In the genomic region with DNA sequence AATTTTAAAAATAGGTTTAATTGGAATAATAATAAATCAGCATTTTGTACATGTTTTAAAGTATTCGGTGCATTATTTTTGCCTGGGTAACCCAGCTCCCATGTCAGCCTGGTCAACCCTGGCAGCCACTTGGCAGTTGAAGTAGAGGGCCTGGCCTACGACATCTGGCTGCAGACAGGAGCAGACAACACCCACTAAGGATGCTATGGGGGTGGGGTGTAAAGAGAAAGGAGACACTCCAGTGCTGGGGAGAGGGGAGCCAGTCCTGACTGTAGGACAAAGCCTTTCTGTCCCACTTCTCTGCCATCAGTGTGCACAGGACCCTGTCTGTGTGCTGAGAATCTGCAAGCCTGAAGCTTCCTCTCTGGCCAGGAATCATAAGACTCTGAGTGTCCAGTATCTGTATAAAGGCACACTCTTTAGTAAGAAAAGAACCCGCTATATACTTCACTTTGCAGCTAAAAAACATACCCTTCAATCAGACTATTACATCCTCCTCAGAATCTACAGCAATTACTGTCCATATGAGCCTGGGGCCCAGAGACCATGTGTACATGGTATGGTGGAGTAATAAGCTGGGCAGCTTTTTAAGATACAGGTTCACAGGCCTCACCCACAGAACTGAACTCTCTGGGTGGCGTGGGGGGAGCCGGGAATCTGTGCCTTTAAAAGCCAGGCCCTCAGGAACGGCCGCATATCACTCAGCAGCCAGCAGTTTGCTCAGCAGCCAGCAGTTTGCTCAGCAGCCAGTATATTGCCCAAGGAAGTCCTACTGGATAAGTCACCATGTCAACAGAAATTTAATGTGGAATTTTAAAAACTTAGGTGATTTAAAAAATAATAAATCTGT, we compare ENCODE assay signal across 19 cellular contexts.
A peak's percentile ranks its signal among the peaks of the same experiment; 100 is the strongest.
DNase-seq lines count a peak whose midpoint lies in the region; ATAC-seq and TF ChIP-seq lines count a peak whose summit lies in the region.
"Had no signal": no experiment of that assay in that cellular context is flagged by ENCODE, and none has a peak within 500 bp of the region (broad histone marks: within the 10 kb centered on the region; RNA-seq: fewer than 3 reads in every experiment).

No MANE protein-coding gene starts in this region.

- intact Hi-C loops in Right ventricle myocardium superior (cut with DNase I) = no loop called here
- intact Hi-C loops in PC-3 (cut with micrococcal nuclease) = no loop called here

- CTCF ChIA-PET in PC-3 (lab: Charles Lee) = no interaction called here

- H3K9ac ChIP-seq in PC-3 (ENCODE audit: low read length) = no peak overlapping the region
- no peak overlapping the region for H3K9ac ChIP-seq in trophoblast cell (ENCODE audit: low read length)

- H3K36me3 ChIP-seq in cardiac muscle cell (no peaks in the 10 kb centered on the region), PC-3 (ENCODE audit: low read depth, low read length) (no peaks in the 10 kb centered on the region), trophoblast cell (ENCODE audit: control insufficient read depth in 1 of 2, insufficient read depth in 2 of 2, low read length in 2 of 2) (peaks cover 0 to 1% of the 10 kb centered on the region in 2 experiments)
- H3K36me3 ChIP-seq: breast epithelium, thyroid gland had no signal

- no peaks in the 10 kb centered on the region for H4K20me1 ChIP-seq in PC-3 (ENCODE audit: low read length)

- no peak overlapping the region for H4K12ac ChIP-seq in trophoblast cell (ENCODE audit: low read depth, low read length)

- H3K4me2 ChIP-seq in PC-3 (ENCODE audit: low read length) (no peak overlapping the region), trophoblast cell (ENCODE audit: low read length) (no peak overlapping the region)

- no TSS peak for BruUV-seq in PC-3 (replicated peaks; lab: Mats Ljungman, UMichigan)

- H4K8ac ChIP-seq in trophoblast cell (ENCODE audit: low read depth, low read length) = no peak overlapping the region

- no peaks in the 10 kb centered on the region for H3K9me3 ChIP-seq in cardiac muscle cell (ENCODE audit: low read depth)
- H3K9me3 ChIP-seq in PC-3 (ENCODE audit: low read length) = no peaks in the 10 kb centered on the region
- H3K9me3 ChIP-seq in trophoblast cell (ENCODE audit: insufficient read depth, low read depth, low read length) = no peaks in the 10 kb centered on the region
- H3K9me3 ChIP-seq: breast epithelium, thyroid gland had no signal

- no CpG with 5 or more reads among the region's 7 CpGs for WGBS in trophoblast cell (ENCODE audit: extremely low coverage, insufficient coverage, insufficient read length)

- H3K4me1 ChIP-seq in cardiac muscle cell (ENCODE audit: low read depth) (peaks cover 22% of the 10 kb centered on the region), PC-3 (ENCODE audit: insufficient read depth, low read length) (no peaks in the 10 kb centered on the region), trophoblast cell (ENCODE audit: control insufficient read depth in 1 of 2, insufficient read depth in 2 of 2, low read length in 2 of 2) (peaks cover 1 to 2% of the 10 kb centered on the region in 2 experiments)
- H3K4me1 ChIP-seq: breast epithelium, thyroid gland had no signal

- no peak overlapping the region for H3K23ac ChIP-seq in trophoblast cell (ENCODE audit: low read length)

- no peak overlapping the region for H3K14ac ChIP-seq in trophoblast cell (ENCODE audit: low read length)

- ATAC-seq in Right ventricle myocardium superior (ENCODE audit: poor library complexity) (no peak), PC-3 (peak; percentile 96), HG02571 (IDR thresholded peaks at IDR 0.05; ENCODE audit: unreplicated experiment) (no peak)
- ATAC-seq: natural killer cell; stimulated activated naive CD8-positive, alpha-beta T cell treated with anti-CD3 and anti-CD28 coated beads, Interleukin-15, Interleukin-2, amounts not matched to agents 100 U/mL and 50 U/mL, for 24 hours had no signal

- H2AFZ ChIP-seq in PC-3 (ENCODE audit: low read length) (no peak overlapping the region), trophoblast cell (ENCODE audit: insufficient read depth, low read length, poor library complexity) (no peak overlapping the region)

- peak; percentile 29 to 63 for DNase-seq in cardiac muscle cell (ENCODE audit: low read depth in 1 of 2, low spot score in 1 of 2)
- no peak for DNase-seq in Right ventricle myocardium superior
- DNase-seq in PC-3 = peak; percentile 11
- peak; percentile 23 to 58 for DNase-seq in foreskin fibroblast
- DNase-seq in trophoblast cell = peak; percentile 86 to 87
- DNase-seq in activated CD4-positive, alpha-beta T cell treated with anti-CD3 and anti-CD28 coated beads for 1 hour = no peak
- DNase-seq in DMS53 (lab: John Stamatoyannopoulos, UW) = no peak
- DNase-seq: activated effector memory CD4-positive, alpha-beta T cell treated with anti-CD3 and anti-CD28 coated beads, Interleukin-2, amount 50 U/mL, for 16 hours; dermis blood vessel endothelial cell; kidney; natural killer cell; NCI-H446; RPMI8226; stimulated activated CD4-positive, alpha-beta T cell treated with anti-CD3 and anti-CD28 coated beads, Interleukin-2, amount 100 ng/mL, for 48 hours; stimulated activated naive CD8-positive, alpha-beta T cell treated with anti-CD3 and anti-CD28 coated beads, Interleukin-15, Interleukin-2, amounts not matched to agents 100 U/mL and 50 U/mL, for 24 hours; thyroid gland had no signal

- no peak overlapping the region for H3K18ac ChIP-seq in trophoblast cell (ENCODE audit: low read length)

- H3K79me1 ChIP-seq in trophoblast cell (ENCODE audit: low read length) = peaks cover 2% of the 10 kb centered on the region

- H2BK12ac ChIP-seq in trophoblast cell (ENCODE audit: low read length) = no peak overlapping the region

- H2BK120ac ChIP-seq in trophoblast cell (ENCODE audit: insufficient read depth, low read length, poor library complexity) = no peak overlapping the region

- H3K4me3 ChIP-seq in cardiac muscle cell (no peak overlapping the region), PC-3 (ENCODE audit: low read length) (no peak overlapping the region), foreskin fibroblast (ENCODE audit: low read depth in 1 of 2, low read length in 2 of 2) (no peak overlapping the region), trophoblast cell (ENCODE audit: low read depth, low read length) (no peak overlapping the region)
- H3K4me3 ChIP-seq: breast epithelium, skin epidermis, thyroid gland had no signal

- no peak overlapping the region for H2AK5ac ChIP-seq in trophoblast cell (ENCODE audit: low read length)

- no peaks in the 10 kb centered on the region for H3F3A ChIP-seq in PC-3 (ENCODE audit: low read length, unreplicated experiment)

- no peaks in the 10 kb centered on the region for H3K9me2 ChIP-seq in PC-3 (replicated peaks; ENCODE audit: low read length)

- no peaks in the 10 kb centered on the region for H3K79me2 ChIP-seq in PC-3 (ENCODE audit: low read length)
- no peaks in the 10 kb centered on the region for H3K79me2 ChIP-seq in trophoblast cell (ENCODE audit: control insufficient read depth, insufficient read depth, low read length, poor library complexity)

- no peak overlapping the region for H3K4ac ChIP-seq in trophoblast cell (ENCODE audit: low read depth, low read length)

- no peak for TF ChIP-seq CTCF in cardiac muscle cell (IDR thresholded peaks at IDR 0.05; ENCODE audit: low read depth, low read length)
- TF ChIP-seq CTCF in PC-3 (conservative IDR thresholded peaks at IDR 0.05; ENCODE audit: low read depth, low read length) = no peak
- no peak for TF ChIP-seq CTCF in foreskin fibroblast (IDR thresholded peaks at IDR 0.05; ENCODE audit: low read depth, low read length)

- no peak overlapping the region for H2BK5ac ChIP-seq in trophoblast cell (ENCODE audit: low read depth, low read length, poor library complexity)

- H3K27me3 ChIP-seq in cardiac muscle cell = no peaks in the 10 kb centered on the region
- no peaks in the 10 kb centered on the region for H3K27me3 ChIP-seq in PC-3 (ENCODE audit: low read length)
- H3K27me3 ChIP-seq in trophoblast cell (ENCODE audit: insufficient read depth, low read length) = no peaks in the 10 kb centered on the region
- H3K27me3 ChIP-seq: breast epithelium, thyroid gland had no signal

- H3K27ac ChIP-seq in cardiac muscle cell (peak overlapping the region; percentile 68), PC-3 (ENCODE audit: low read length) (no peak overlapping the region), trophoblast cell (ENCODE audit: low read depth, low read length) (no peak overlapping the region)
- H3K27ac ChIP-seq: breast epithelium, skin epidermis, thyroid gland had no signal

- POLR2A ChIA-PET in PC-3 (lab: Charles Lee; ENCODE audit: unreplicated experiment) = no interaction called here

- H4K91ac ChIP-seq in trophoblast cell (ENCODE audit: low read depth, low read length) = no peak overlapping the region

Comparison
In these comparisons a context has a peak if more than half of its experiments do, and no peak if none do; other contexts are left out.
1. DNase-seq: peak in cardiac muscle cell (2 of 2), PC-3 (single experiment), foreskin fibroblast (2 of 2) and trophoblast cell (2 of 2); none in Right ventricle myocardium superior (single experiment), activated CD4-positive, alpha-beta T cell treated with anti-CD3 and anti-CD28 coated beads for 1 hour (single experiment) and DMS53 (single experiment).